In the genomic region with DNA sequence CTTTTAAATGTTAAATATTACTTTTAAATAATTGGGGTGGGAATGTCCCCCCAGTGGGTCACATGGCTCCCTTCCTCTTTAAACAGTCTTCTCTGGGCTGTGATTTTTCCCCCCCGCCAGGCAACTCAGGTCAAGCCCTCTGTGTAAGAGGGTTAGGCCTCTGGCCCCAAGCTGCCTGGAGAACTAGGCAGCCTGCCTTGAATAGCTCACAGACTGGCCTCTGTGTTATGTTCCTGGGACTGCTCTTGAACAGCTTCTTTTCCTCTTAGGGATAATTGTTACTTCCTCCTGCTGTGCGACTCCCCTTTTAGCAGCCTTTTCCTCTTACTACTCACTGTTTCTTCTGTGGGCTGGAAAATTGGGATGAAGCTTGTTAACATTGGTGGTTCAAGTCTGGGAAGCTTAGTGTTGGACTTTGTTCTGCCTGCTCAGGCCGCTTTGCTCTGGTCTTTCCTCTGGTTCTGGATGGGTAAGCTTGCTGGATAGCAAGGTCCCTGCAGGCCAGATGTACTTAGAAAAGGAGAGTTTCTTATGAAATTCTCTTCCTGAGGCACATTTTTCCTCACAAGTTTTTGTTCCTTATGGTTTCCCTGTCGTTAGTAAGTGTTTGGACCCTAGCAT, we compare ENCODE assay signal across 14 cellular contexts. TPM values are rescaled to one million over a fixed set of nuclear protein-coding genes. Genes with fewer than 3 reads are reported as not detected.
DNase-seq lines count a peak whose midpoint lies in the region; ATAC-seq, FAIRE-seq and TF ChIP-seq lines count a peak whose summit lies in the region.
"Had no signal": no experiment of that assay in that cellular context is flagged by ENCODE, and none has a peak within 500 bp of the region (broad histone marks: within the 10 kb centered on the region; RNA-seq: fewer than 3 reads in every experiment).

No MANE protein-coding gene starts in this region.

- peak overlapping the region in 2 of 7 donors; percentile 1 to 46 for H3K27ac Mint-ChIP-seq in CD14-positive monocyte
- H3K27ac Mint-ChIP-seq in HFFc6 = no peak overlapping the region
- H3K27ac Mint-ChIP-seq in naive thymus-derived CD8-positive, alpha-beta T cell = peak overlapping the region; percentile 3 to 83 (median 74)

- H3K27me3 ChIP-seq in adipocyte (replicated peaks; ENCODE audit: control insufficient read depth, insufficient read depth, low read length) = no peaks in the 10 kb centered on the region
- H3K27me3 ChIP-seq: gastrocnemius medialis had no signal

- no peak for ATAC-seq in naive thymus-derived CD8-positive, alpha-beta T cell
- ATAC-seq: gastrocnemius medialis had no signal

- FAIRE-seq in GM19239 (lab: Jason Lieb, UNC) = no peak
- FAIRE-seq: small intestine had no signal

- intact Hi-C loops in CD14-positive monocyte (cut with micrococcal nuclease) = no loop called here

- H3K9ac ChIP-seq in adipocyte (ENCODE audit: low read length) = peak overlapping the region; percentile 14

- POLR2A ChIA-PET in naive thymus-derived CD8-positive, alpha-beta T cell (lab: Charles Lee) = interaction anchor here (2.5 to 5.9 kb wide), 4 partner anchors 7 to 173 kb away, joined by 7 to 91 read pairs (median 52); partner anchors contain the start of gene DCAF1

- H3K9me3 Mint-ChIP-seq in CD14-positive monocyte = no peaks in the 10 kb centered on the region
- no peaks in the 10 kb centered on the region for H3K9me3 Mint-ChIP-seq in HFFc6
- no peaks in the 10 kb centered on the region for H3K9me3 Mint-ChIP-seq in naive thymus-derived CD8-positive, alpha-beta T cell

- peaks cover 29% of the 10 kb centered on the region for H3K4me1 ChIP-seq in adipocyte (ENCODE audit: control insufficient read depth, insufficient read depth, low read length)

- no peak overlapping the region for H3K4me3 ChIP-seq in adipocyte (ENCODE audit: low read length)
- H3K4me3 ChIP-seq: gastrocnemius medialis, lung had no signal

- H3K27me3 Mint-ChIP-seq in CD14-positive monocyte (ENCODE audit: low read depth in 3 of 3) (no peaks in the 10 kb centered on the region), HFFc6 (ENCODE audit: insufficient read depth) (no peaks in the 10 kb centered on the region; the same call in none of the 2 replicates)
- no peaks in the 10 kb centered on the region for H3K27me3 Mint-ChIP-seq in naive thymus-derived CD8-positive, alpha-beta T cell

- H3K36me3 ChIP-seq in adipocyte (ENCODE audit: control insufficient read depth, insufficient read depth, low read length, severe bottlenecking) = peaks cover 21% of the 10 kb centered on the region
- H3K36me3 ChIP-seq: gastrocnemius medialis had no signal

- H3K4me1 Mint-ChIP-seq in CD14-positive monocyte (peaks cover 79% of the 10 kb centered on the region), HFFc6 (ENCODE audit: low read depth) (peaks cover 55% of the 10 kb centered on the region)
- H3K4me1 Mint-ChIP-seq in naive thymus-derived CD8-positive, alpha-beta T cell = peaks cover 50 to 88% (median 85%) of the 10 kb centered on the region in 4 donors

- H3K36me3 Mint-ChIP-seq in CD14-positive monocyte (peaks cover 34 to 39% of the 10 kb centered on the region in 2 donors), HFFc6 (ENCODE audit: low read depth) (0 out of 2 replicates have a peak, but pooled peaks cover 5% of the 10 kb centered on the region)
- peaks cover 0 to 19% (median 7%) of the 10 kb centered on the region in 3 donors for H3K36me3 Mint-ChIP-seq in naive thymus-derived CD8-positive, alpha-beta T cell

- H3K4me3 Mint-ChIP-seq in CD14-positive monocyte (peak overlapping the region; percentile 28 to 43), HFFc6 (peak overlapping the region; percentile 39)
- H3K4me3 Mint-ChIP-seq in naive thymus-derived CD8-positive, alpha-beta T cell = peak overlapping the region in 9 of 10 donors; percentile 46 to 97 (median 74)

- TF ChIP-seq CTCF in CD14-positive monocyte (IDR thresholded peaks at IDR 0.05) = no peak
- no peak for TF ChIP-seq CTCF in HFFc6 (IDR thresholded peaks at IDR 0.05)

- H3K9me3 ChIP-seq in adipocyte (ENCODE audit: control insufficient read depth, low read length) = no peaks in the 10 kb centered on the region
- H3K9me3 ChIP-seq: gastrocnemius medialis had no signal

- DNase-seq in CD14-positive monocyte (ENCODE audit: low spot score) (no peak), HFFc6 (no peak), adipocyte (ENCODE audit: low read depth) (no peak), GM19239 (ENCODE audit: insufficient read length, low spot score) (no peak), COLO668 (lab: John Stamatoyannopoulos, UW; ENCODE audit: unreplicated experiment) (no peak), C1 segment of cervical spinal cord (lab: John Stamatoyannopoulos, UW) (no peak), 8988T (no peak)
- DNase-seq in naive thymus-derived CD8-positive, alpha-beta T cell = no peak
- DNase-seq: central memory CD4-positive, alpha-beta T cell; gastrocnemius medialis; NCI-H2081; small intestine had no signal

RNA-seq across cellular contexts. Expression of gene TEX264, which starts 2.2 kb away (rescaled TPM):
- 100 to 1,000 TPM in 1 of 2 donors, 10 to 100 TPM in 1; 80.8 to 108 TPM for polyA plus RNA-seq in CD14-positive monocyte
- total RNA-seq in HFFc6 (2021; fragmentation: NEBNext Ultra II Directional; extraction: Animal tissue kit (Norgen Biotek cat#: 25700)) = 10 to 100 TPM; 39.2 to 56.3 (median 42.2) TPM
- 10 to 100 TPM; 37.4 to 39.7 TPM for total RNA-seq in naive thymus-derived CD8-positive, alpha-beta T cell
- polyA plus RNA-seq in naive thymus-derived CD8-positive, alpha-beta T cell = 10 to 100 TPM; 84.5 to 95.7 (median 85.3) TPM

RNA-seq across cellular contexts. Expression of gene GRM2, which starts 33.6 kb away (rescaled TPM):
- polyA plus RNA-seq in CD14-positive monocyte = not detected
- under 1 TPM in 1 of 6 experiments, not detected in 5; 0.02 TPM for total RNA-seq in HFFc6 (2021; fragmentation: NEBNext Ultra II Directional; extraction: Animal tissue kit (Norgen Biotek cat#: 25700))
- 1 to 10 TPM; 2.9 to 5.0 TPM for total RNA-seq in naive thymus-derived CD8-positive, alpha-beta T cell
- polyA plus RNA-seq in naive thymus-derived CD8-positive, alpha-beta T cell = under 1 TPM in 1 of 3 donors, not detected in 2; 0.09 TPM
- total RNA-seq: Daoy had no signal
